In the genomic region with DNA sequence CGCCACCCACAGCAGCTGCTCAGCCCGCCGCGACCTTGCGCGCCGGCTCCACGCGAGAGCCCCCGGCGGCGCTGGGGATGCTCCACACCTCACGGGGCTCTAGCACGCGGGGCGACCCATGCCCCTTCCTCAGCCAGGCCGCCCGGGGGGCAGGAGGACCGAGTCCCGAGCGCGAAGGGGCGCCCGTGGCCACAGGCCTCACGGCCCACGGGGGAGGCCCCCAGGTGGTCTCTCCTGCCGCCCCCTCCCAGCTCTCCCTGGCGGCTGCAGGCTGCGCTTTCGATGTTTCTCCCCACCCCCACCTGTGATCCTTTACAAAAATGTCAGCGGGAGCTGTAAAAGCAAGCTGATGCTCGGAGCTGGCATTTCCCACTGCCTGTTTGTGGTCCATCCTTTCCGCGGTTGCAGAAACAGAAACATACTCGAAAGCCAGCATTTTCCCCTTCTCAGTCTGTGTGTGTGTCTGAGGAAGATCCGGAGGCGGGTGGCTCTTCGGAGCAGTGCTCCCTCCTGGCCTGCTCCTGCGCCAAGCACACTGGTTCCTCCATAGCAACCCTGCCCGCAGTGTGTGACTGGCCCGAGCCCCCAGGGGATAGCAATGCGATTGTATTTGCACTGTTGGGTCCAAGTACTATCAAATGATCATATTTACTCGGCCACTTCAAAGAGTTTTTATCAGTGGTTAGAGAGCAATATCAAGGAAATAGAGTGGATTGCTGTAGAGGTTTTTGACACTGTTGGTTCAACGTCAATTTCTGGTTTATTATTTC, we compare ENCODE assay signal across 8 cellular contexts. TPM values are rescaled to one million over a fixed set of nuclear protein-coding genes. Genes with fewer than 3 reads are reported as not detected.
DNase-seq lines count a peak whose midpoint lies in the region; TF ChIP-seq lines count a peak whose summit lies in the region.

No MANE protein-coding gene starts in this region.

- TF ChIP-seq CTCF in kidney epithelial cell (IDR thresholded peaks at IDR 0.05; ENCODE audit: insufficient read depth, low read length, poor library complexity, severe bottlenecking): no peak

- peak overlapping the region in 1 of 5 donors; percentile 30 for H3K9ac ChIP-seq in subcutaneous abdominal adipose tissue (ENCODE audit: low read length in 5 of 5)

- H3K27me3 Mint-ChIP-seq in T-helper 2 cell treated with Interferon-gamma antibody and Interleukin-4, amounts not matched to agents 5 μg/mL and 100 μg/mL, for 36 hours (ENCODE audit: low read depth): peaks cover 52% of the 10 kb centered on the region

- no peaks in the 10 kb centered on the region for H3K9me3 Mint-ChIP-seq in T-helper 2 cell treated with Interferon-gamma antibody and Interleukin-4, amounts not matched to agents 5 μg/mL and 100 μg/mL, for 36 hours

- no peak overlapping the region for H3K27ac ChIP-seq in subcutaneous abdominal adipose tissue (ENCODE audit: low read depth, low read length)

- H3K4me1 ChIP-seq in subcutaneous abdominal adipose tissue (ENCODE audit: control insufficient read depth in 5 of 5, insufficient read depth in 5 of 5, low read length in 5 of 5): peaks cover 2 to 48% (median 44%) of the 10 kb centered on the region in 5 donors

- peak overlapping the region; percentile 68 for H3K4me3 Mint-ChIP-seq in T-helper 2 cell treated with Interferon-gamma antibody and Interleukin-4, amounts not matched to agents 5 μg/mL and 100 μg/mL, for 36 hours

- H3K36me3 ChIP-seq in kidney epithelial cell (ENCODE audit: control insufficient read depth, insufficient read depth, low read length): no peaks in the 10 kb centered on the region
- no peaks in the 10 kb centered on the region for H3K36me3 ChIP-seq in subcutaneous abdominal adipose tissue (ENCODE audit: control insufficient read depth in 5 of 5, insufficient read depth in 5 of 5, low read length in 5 of 5)

- H3K4me3 ChIP-seq in kidney epithelial cell (ENCODE audit: low read depth, low read length) (peak overlapping the region; percentile 91), subcutaneous abdominal adipose tissue (ENCODE audit: low read depth in 1 of 5, low read length in 5 of 5) (peak overlapping the region in 3 of 5 donors; percentile 57 to 69 (median 62))

- no peaks in the 10 kb centered on the region for H3K36me3 Mint-ChIP-seq in T-helper 2 cell treated with Interferon-gamma antibody and Interleukin-4, amounts not matched to agents 5 μg/mL and 100 μg/mL, for 36 hours (ENCODE audit: low read depth)

- H3K4me1 Mint-ChIP-seq in T-helper 2 cell treated with Interferon-gamma antibody and Interleukin-4, amounts not matched to agents 5 μg/mL and 100 μg/mL, for 36 hours (ENCODE audit: low read depth): peaks cover 10% of the 10 kb centered on the region

- H3K9me3 ChIP-seq in subcutaneous abdominal adipose tissue (ENCODE audit: control insufficient read depth in 5 of 5, low read length in 5 of 5): no peaks in the 10 kb centered on the region

- no peaks in the 10 kb centered on the region for H3K27me3 ChIP-seq in kidney epithelial cell (ENCODE audit: control insufficient read depth, insufficient read depth, low read length)
- H3K27me3 ChIP-seq in subcutaneous abdominal adipose tissue (ENCODE audit: control insufficient read depth in 5 of 5, insufficient read depth in 4 of 5, low read length in 5 of 5): peaks cover 21 to 45% (median 28%) of the 10 kb centered on the region in 5 donors

- H3K27ac Mint-ChIP-seq in T-helper 2 cell treated with Interferon-gamma antibody and Interleukin-4, amounts not matched to agents 5 μg/mL and 100 μg/mL, for 36 hours: no peak overlapping the region

- peak; percentile 6 for DNase-seq in T-helper 2 cell treated with Interferon-gamma antibody and Interleukin-4, amounts not matched to agents 5 μg/mL and 100 μg/mL, for 36 hours (ENCODE audit: low spot score)
- DNase-seq in T-helper 2 cell: no peak
- DNase-seq in NCI-H1092 treated with DMSO at 0.1 percent for 48 hours (lab: John Stamatoyannopoulos, UW): peak; percentile 90
- peak; percentile 18 for DNase-seq in amniotic stem cell (lab: John Stamatoyannopoulos, UW)
- DNase-seq in kidney epithelial cell (ENCODE audit: low read depth): no peak
- no peak for DNase-seq in SIG-M5 treated with dmso at 0.1 percent for 504 hours (lab: John Stamatoyannopoulos, UW; ENCODE audit: unreplicated experiment)
- no peak for DNase-seq in SKM-1 (lab: John Stamatoyannopoulos, UW; ENCODE audit: unreplicated experiment)

RNA-seq across cellular contexts. Expression of gene KIF26B, which starts 2.1 kb away (rescaled TPM):
- 14.6 and 19.6 TPM in 2 replicates for total RNA-seq in kidney epithelial cell

Comparison
In these comparisons a context has a peak if more than half of its experiments do, and no peak if none do; other contexts are left out.
1. DNase-seq: peak in T-helper 2 cell treated with Interferon-gamma antibody and Interleukin-4, amounts not matched to agents 5 μg/mL and 100 μg/mL, for 36 hours (single experiment), NCI-H1092 treated with DMSO at 0.1 percent for 48 hours (single experiment) and amniotic stem cell (single experiment); none in T-helper 2 cell (0 of 5), kidney epithelial cell (single experiment), SIG-M5 treated with dmso at 0.1 percent for 504 hours (single experiment) and SKM-1 (single experiment).